Comparison of ENCODE assay signal across 8 cellular contexts in genomic region chr17:76278952-76279741, GRCh38. TPM values are rescaled to one million over a fixed set of nuclear protein-coding genes. Genes with fewer than 3 reads are reported as not detected.
DNase-seq lines count a peak whose midpoint lies in the region; ATAC-seq, FAIRE-seq and TF ChIP-seq lines count a peak whose summit lies in the region.

No MANE protein-coding gene starts in this region.

- DNase-seq in RCC 7860 (ENCODE audit: low spot score) (peak; percentile 59), fibroblast of lung (ENCODE audit: low read depth in 2 of 2) (peak; percentile 51 to 72)
- peak; percentile 92 to 93 for DNase-seq in activated T-cell treated with anti-CD3 and anti-CD28 coated beads, Interleukin-2, amount 50 U/mL, for 48 hours
- peak; percentile 90 for DNase-seq in stimulated activated naive CD8-positive, alpha-beta T cell treated with anti-CD3 and anti-CD28 coated beads, Interleukin-15, Interleukin-2, amounts not matched to agents 100 U/mL and 50 U/mL, for 24 hours

- no peaks in the 10 kb centered on the region for H3K79me2 ChIP-seq in fibroblast of lung (ENCODE audit: control insufficient read depth, insufficient read depth, low read length)

- no peaks in the 10 kb centered on the region for H3K27me3 ChIP-seq in fibroblast of lung (ENCODE audit: control insufficient read depth, insufficient read depth, low read length)

- no peak overlapping the region for H3K4me2 ChIP-seq in fibroblast of lung (ENCODE audit: extremely low read depth, insufficient read depth, low read length)

- H3K36me3 ChIP-seq in fibroblast of lung (ENCODE audit: control insufficient read depth, insufficient read depth, low read length): peaks cover 2% of the 10 kb centered on the region

- H3K4me1 ChIP-seq in fibroblast of lung (ENCODE audit: control insufficient read depth, extremely low read depth, insufficient read depth, low read length): no peaks in the 10 kb centered on the region

- H3K9ac ChIP-seq in fibroblast of lung (ENCODE audit: insufficient read depth, low read length): no peak overlapping the region

- no peak overlapping the region for H3K27ac ChIP-seq in fibroblast of lung (ENCODE audit: insufficient read depth, low read length)

- H4K20me1 ChIP-seq in fibroblast of lung (ENCODE audit: control insufficient read depth, extremely low read depth, insufficient read depth, low read length): no peaks in the 10 kb centered on the region

- no peaks in the 10 kb centered on the region for H3K27me3 Mint-ChIP-seq in nephron (ENCODE audit: low read depth)

- peaks cover 5% of the 10 kb centered on the region for H3K36me3 Mint-ChIP-seq in nephron (ENCODE audit: low read depth)

- H2AFZ ChIP-seq in fibroblast of lung (ENCODE audit: low read length): no peak overlapping the region

- H3K27ac Mint-ChIP-seq in nephron: no peak overlapping the region

- no peak overlapping the region for H3K4me3 ChIP-seq in GM12875 (ENCODE audit: low read depth, low read length)
- no peak overlapping the region for H3K4me3 ChIP-seq in fibroblast of lung (replicated peaks in 1 of 4; ENCODE audit: control extremely low read depth in 1 of 4, insufficient read depth in 1 of 4, low read depth in 3 of 4, low read length in 4 of 4)

- FAIRE-seq in RCC 7860 (lab: Jason Lieb, UNC): no peak

- no peaks in the 10 kb centered on the region for H3K9me3 Mint-ChIP-seq in nephron

- peak; percentile 80 for ATAC-seq in stimulated activated naive CD8-positive, alpha-beta T cell treated with anti-CD3 and anti-CD28 coated beads, Interleukin-15, Interleukin-2, amounts not matched to agents 100 U/mL and 50 U/mL, for 24 hours
- no peak for ATAC-seq in GM21619 (IDR thresholded peaks at IDR 0.05; ENCODE audit: unreplicated experiment)

- TF ChIP-seq CTCF in GM12875 (IDR thresholded peaks at IDR 0.05; ENCODE audit: borderline replicate concordance, insufficient read depth, low read depth, low read length) (peak; percentile 90), LNCAP (IDR thresholded peaks at IDR 0.05) (peak; percentile 91), fibroblast of lung (conservative IDR thresholded peaks at IDR 0.05 in 1 of 2, IDR thresholded peaks at IDR 0.05 in 1 of 2; ENCODE audit: low read depth in 1 of 2, low read length in 2 of 2) (peak; percentile 88 to 96), nephron (IDR thresholded peaks at IDR 0.05; ENCODE audit: unreplicated experiment in 3 of 3) (peak; percentile 95 to 96 (median 95))

- H3K4me3 Mint-ChIP-seq in nephron: no peak overlapping the region

- H3K4me1 Mint-ChIP-seq in nephron: peaks cover 4% of the 10 kb centered on the region

- H3K9me3 ChIP-seq in fibroblast of lung (ENCODE audit: control insufficient read depth, insufficient read depth, low read depth, low read length): no peaks in the 10 kb centered on the region

RNA-seq across cellular contexts. Expression of gene UBALD2, which starts 14.0 kb away (rescaled TPM):
- 2.6 and 7.3 TPM in 2 replicates for total RNA-seq in fibroblast of lung
- polyA plus RNA-seq in fibroblast of lung: 4.1 and 9.4 TPM in 2 replicates
- polyA plus RNA-seq in fibroblast of lung (2012): 15.3 and 26.4 TPM in 2 replicates
- 14.1 and 21.4 TPM in 2 replicates for polyA minus RNA-seq in fibroblast of lung (ENCODE audit: low replicate concordance)

RNA-seq across cellular contexts. Expression of gene QRICH2, which starts 28.9 kb away (rescaled TPM):
- 4.3 and 4.6 TPM in 2 replicates for total RNA-seq in fibroblast of lung
- 0.26 and 0.42 TPM in 2 replicates for polyA plus RNA-seq in fibroblast of lung
- 0.20 and 0.54 TPM in 2 replicates for polyA plus RNA-seq in fibroblast of lung (2012)
- 4.0 and 4.2 TPM in 2 replicates for polyA minus RNA-seq in fibroblast of lung (ENCODE audit: low replicate concordance)

RNA-seq across cellular contexts. Expression of gene RNF157, which starts 38.9 kb away (rescaled TPM):
- 0.51 and 3.1 TPM in 2 replicates for total RNA-seq in fibroblast of lung
- polyA plus RNA-seq in fibroblast of lung: 2.0 and 7.7 TPM in 2 replicates
- 1.5 and 5.7 TPM in 2 replicates for polyA plus RNA-seq in fibroblast of lung (2012)
- polyA minus RNA-seq in fibroblast of lung (ENCODE audit: low replicate concordance): 1.5 and 5.5 TPM in 2 replicates
